Comparison of ENCODE assay signal across 8 cellular contexts in genomic region chr6:79234150-79235022, GRCh38. TPM values are rescaled to one million over a fixed set of nuclear protein-coding genes. Genes with fewer than 3 reads are reported as not detected.
A peak's percentile ranks its signal among the peaks of the same experiment; 100 is the strongest.
DNase-seq lines count a peak whose midpoint lies in the region; ATAC-seq and TF ChIP-seq lines count a peak whose summit lies in the region.

HMGN3 (minus strand) TSS chr6:79234682.

- H3K79me2 ChIP-seq in parathyroid adenoma: no peaks in the 10 kb centered on the region

- DNase-seq in GM12864 (ENCODE audit: low read depth) (peak; percentile 90), NCI-H128 (lab: John Stamatoyannopoulos, UW; ENCODE audit: unreplicated experiment) (peak; percentile 93), T follicular helper cell (ENCODE audit: low read depth) (peak; percentile 84), adipocyte (ENCODE audit: low read depth) (peak; percentile 98), cardiac muscle cell (ENCODE audit: low read depth in 1 of 2, low spot score in 1 of 2) (peak; percentile 96 to 97), tibial nerve (ENCODE audit: low spot score in 2 of 2) (peak; percentile 87 to 92)

- TF ChIP-seq CTCF in GM12864 (IDR thresholded peaks at IDR 0.05; ENCODE audit: low read depth, low read length, missing control alignments): no peak
- peak; percentile 17 for TF ChIP-seq CTCF in cardiac muscle cell (IDR thresholded peaks at IDR 0.05; ENCODE audit: low read depth, low read length)
- TF ChIP-seq CTCF in parathyroid adenoma (IDR thresholded peaks at IDR 0.05): peak; percentile 39
- TF ChIP-seq CTCF in tibial nerve (IDR thresholded peaks at IDR 0.05): peak in 4 of 5 experiments; percentile 7 to 42 (median 23)

- peak within 1 kb of the TSS; percentile 90 for H2AFZ ChIP-seq in parathyroid adenoma

- peak; percentile 92 for ATAC-seq in HG02678 (IDR thresholded peaks at IDR 0.05; ENCODE audit: unreplicated experiment)

- peak; percentile 69 to 81 for TF ChIP-seq POLR2A in tibial nerve (IDR thresholded peaks at IDR 0.05)

- peaks cover 15% of the 10 kb centered on the region for H3K4me1 ChIP-seq in adipocyte (ENCODE audit: control insufficient read depth, insufficient read depth, low read length)
- H3K4me1 ChIP-seq in cardiac muscle cell (ENCODE audit: low read depth): no peaks in the 10 kb centered on the region
- no peaks in the 10 kb centered on the region for H3K4me1 ChIP-seq in parathyroid adenoma
- H3K4me1 ChIP-seq in tibial nerve: peaks cover 0 to 31% (median 0%) of the 10 kb centered on the region in 4 donors

- peak within 1 kb of the TSS; percentile 97 for H3K4me2 ChIP-seq in parathyroid adenoma (ENCODE audit: low read length)

- H3K27ac ChIP-seq in cardiac muscle cell: peak within 1 kb of the TSS; percentile 76
- H3K27ac ChIP-seq in parathyroid adenoma: peak within 1 kb of the TSS; percentile 93
- H3K27ac ChIP-seq in tibial nerve: peak within 1 kb of the TSS; percentile 79 to 96 (median 88)

- H3K36me3 ChIP-seq in adipocyte (ENCODE audit: control insufficient read depth, insufficient read depth, low read length, severe bottlenecking): no peaks in the 10 kb centered on the region
- no peaks in the 10 kb centered on the region for H3K36me3 ChIP-seq in cardiac muscle cell
- no peaks in the 10 kb centered on the region for H3K36me3 ChIP-seq in parathyroid adenoma (ENCODE audit: control insufficient read depth, insufficient read depth, low read length)
- no peaks in the 10 kb centered on the region for H3K36me3 ChIP-seq in tibial nerve

- H3K9me3 ChIP-seq in adipocyte (ENCODE audit: control insufficient read depth, low read length) (no peaks in the 10 kb centered on the region), cardiac muscle cell (ENCODE audit: low read depth) (no peaks in the 10 kb centered on the region), parathyroid adenoma (ENCODE audit: control insufficient read depth, low read length) (no peaks in the 10 kb centered on the region), tibial nerve (no peaks in the 10 kb centered on the region)

- TF ChIP-seq EP300 in tibial nerve (IDR thresholded peaks at IDR 0.05): peak; percentile 81 to 86

- 1 to 2% methylated on average over 51 of the region's 51 CpGs for WGBS in tibial nerve, 2 donors

- H3K4me3 ChIP-seq in GM12864 (ENCODE audit: low read depth, low read length) (peak within 1 kb of the TSS; percentile 97), adipocyte (ENCODE audit: low read length) (peak within 1 kb of the TSS; percentile 87), cardiac muscle cell (peak within 1 kb of the TSS; percentile 68), parathyroid adenoma (ENCODE audit: low read depth, low read length) (peak within 1 kb of the TSS; percentile 97), tibial nerve (peak within 1 kb of the TSS; percentile 57 to 77 (median 64))

- H3K27me3 ChIP-seq in adipocyte (replicated peaks; ENCODE audit: control insufficient read depth, insufficient read depth, low read length) (no peaks in the 10 kb centered on the region), cardiac muscle cell (no peaks in the 10 kb centered on the region), parathyroid adenoma (ENCODE audit: control insufficient read depth, insufficient read depth, low read length) (no peaks in the 10 kb centered on the region), tibial nerve (no peaks in the 10 kb centered on the region)

- H3K9ac ChIP-seq in adipocyte (ENCODE audit: low read length) (peak within 1 kb of the TSS; percentile 94), parathyroid adenoma (peak within 1 kb of the TSS; percentile 41)

RNA-seq across cellular contexts. Expression of gene HMGN3, which starts in this region (rescaled TPM):
- 235 and 240 TPM in 2 replicates for total RNA-seq in cardiac muscle cell
- polyA plus RNA-seq in cardiac muscle cell: 570 and 666 TPM in 2 replicates
- 100 to 1,000 TPM in 1 of 4 donors, 10 to 100 TPM in 3; 40.8 to 104 (median 82.1) TPM for total RNA-seq in tibial nerve

Comparison
In these comparisons a context has a peak if more than half of its experiments do, and no peak if none do; other contexts are left out.
1. Peak in every context shown above with its lines: DNase-seq, ATAC-seq, H3K4me3 ChIP-seq and H3K27ac ChIP-seq.